8 cellular contexts compared by ENCODE assay signal in the genomic region with DNA sequence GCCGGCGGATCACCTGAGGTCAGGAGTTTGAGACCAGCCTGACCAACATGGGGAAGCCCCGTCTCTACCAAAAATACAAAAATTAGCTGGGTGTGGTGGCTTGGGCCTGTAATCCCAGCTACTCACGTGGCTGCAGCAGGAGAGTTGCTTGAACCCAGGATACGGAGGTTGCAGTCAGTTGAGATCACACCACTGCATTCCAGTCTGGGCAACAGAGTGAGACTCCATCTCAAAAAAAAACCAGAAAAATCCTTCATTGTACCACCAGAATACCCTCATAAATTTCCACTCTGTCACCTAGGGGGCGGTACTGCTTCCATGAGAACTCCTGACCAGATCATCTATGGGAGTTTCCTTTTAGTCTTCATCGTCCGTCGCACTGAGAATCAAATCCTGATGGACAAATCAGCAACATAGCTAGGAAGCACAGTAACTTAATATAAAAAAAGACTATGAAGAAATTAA.
DNase-seq lines count a peak whose midpoint lies in the region; FAIRE-seq and TF ChIP-seq lines count a peak whose summit lies in the region.

No MANE protein-coding gene starts in this region.

- 84% methylated on average over 9 of the region's 9 CpGs; no CpG with 5 or more reads in 1 of the 2 experiments for WGBS in H1 (ENCODE audit: extremely low coverage in 1 of 2, insufficient coverage in 1 of 2, insufficient read length in 1 of 2, insufficient replicate concordance in 2 of 2, low coverage in 1 of 2, low lambda C conversion rate in 2 of 2, missing lambda C conversion rate in 1 of 2), 2 experiments

- H3K4me2 ChIP-seq in H1 (ENCODE audit: insufficient read depth in 1 of 2, low read depth in 2 of 2, low read length in 2 of 2) = no peak overlapping the region

- H4K5ac ChIP-seq in H1 (ENCODE audit: insufficient read length, low read depth, low read length) = no peak overlapping the region

- H3K4ac ChIP-seq in H1 (replicated peaks; ENCODE audit: insufficient read length, low read depth, low read length) = no peak overlapping the region

- peak; percentile 47 for DNase-seq in AG08395 (ENCODE audit: low spot score)
- DNase-seq in GM19239 (ENCODE audit: insufficient read length, low spot score) = no peak
- peak; percentile 19 for DNase-seq in RWPE1 (ENCODE audit: low spot score)
- peak in 1 of 2 experiments; percentile 59 for DNase-seq in H1 (ENCODE audit: low read depth in 1 of 2, low spot score in 2 of 2)
- DNase-seq in vagina (ENCODE audit: extremely low spot score in 2 of 2) = no peak
- DNase-seq in NCI-H1105 treated with DMSO at 0.1 percent for 48 hours (lab: John Stamatoyannopoulos, UW) = no peak
- no peak for DNase-seq in DMS79 (lab: John Stamatoyannopoulos, UW)

- no peak overlapping the region for H2BK12ac ChIP-seq in H1 (ENCODE audit: low read depth, low read length)

- H4K8ac ChIP-seq in H1 (ENCODE audit: extremely low read depth, insufficient read depth, low read length) = no peak overlapping the region

- H3K4me1 ChIP-seq in H1 (replicated peaks in 1 of 4; ENCODE audit: control insufficient read depth in 3 of 4, insufficient read depth in 4 of 4, low read length in 3 of 4) (peaks cover 0 to 4% (median 0%) of the 10 kb centered on the region in 4 experiments; a peak in 1 of 7 replicates), skeletal muscle tissue (ENCODE audit: control insufficient read depth in 3 of 3, insufficient read depth in 3 of 3, low read length in 3 of 3) (peaks cover 8 to 20% (median 18%) of the 10 kb centered on the region in 3 donors), vagina (peaks cover 80% of the 10 kb centered on the region)

- FAIRE-seq in GM19239 (lab: Jason Lieb, UNC) (peak; percentile 90), H1 (lab: Jason Lieb, UNC) (no peak)

- TF ChIP-seq POLR2A in H1 (IDR thresholded peaks at IDR 0.05; ENCODE audit: control extremely low read depth in 1 of 2, low read depth in 2 of 2, low read length in 2 of 2) = no peak
- TF ChIP-seq POLR2A in vagina (IDR thresholded peaks at IDR 0.05) = no peak

- intact Hi-C loops in vagina (cut with DNase I) = no loop called here

- H3K27ac ChIP-seq in RWPE1 = peak overlapping the region; percentile 78
- no peak overlapping the region for H3K27ac ChIP-seq in H1 (ENCODE audit: low read depth, low read length)
- H3K27ac ChIP-seq in skeletal muscle tissue (ENCODE audit: low read depth, low read length) = peak overlapping the region; percentile 37
- no peak overlapping the region for H3K27ac ChIP-seq in vagina

- CTCF ChIA-PET in RWPE1 (lab: Yijun Ruan, JAX) (interaction anchor here (0.7 to 2.0 kb wide), 2 partner anchors 40 to 63 kb away, joined by 6 read pairs; no protein-coding TSS in a partner anchor), H1 (lab: Charles Lee; ENCODE audit: partially characterized antibody) (interaction anchor here (0.6 to 4.5 kb wide), 22 partner anchors 11 to 524 kb away, joined by 3 to 37 read pairs (median 4); no protein-coding TSS in a partner anchor)

- no peak overlapping the region for H2BK15ac ChIP-seq in H1 (ENCODE audit: low read length)

- H2BK5ac ChIP-seq in H1 (ENCODE audit: low read depth, low read length) = no peak overlapping the region

- H2BK120ac ChIP-seq in H1 (replicated peaks; ENCODE audit: low read depth, low read length) = no peak overlapping the region

- H3K18ac ChIP-seq in H1 (ENCODE audit: extremely low read depth, low read length) = no peak overlapping the region

- H4K20me1 ChIP-seq in H1 (replicated peaks in 1 of 2; ENCODE audit: control insufficient read depth in 1 of 2, insufficient read depth in 2 of 2, low read length in 2 of 2) = no peaks in the 10 kb centered on the region

- no peaks in the 10 kb centered on the region for H3K79me2 ChIP-seq in H1 (ENCODE audit: control insufficient read depth in 1 of 2, insufficient read depth in 2 of 2, low read length in 2 of 2)

- H2AFZ ChIP-seq in H1 (ENCODE audit: low read length) = no peak overlapping the region

- no peak overlapping the region for H3K56ac ChIP-seq in H1 (replicated peaks; ENCODE audit: insufficient read length, low read depth, low read length)

- no peak overlapping the region for H4K91ac ChIP-seq in H1 (replicated peaks; ENCODE audit: insufficient read length, low read length)

- no peak overlapping the region for H3K14ac ChIP-seq in H1 (ENCODE audit: insufficient read length)

- POLR2A ChIA-PET in RWPE1 (lab: Yijun Ruan, JAX; ENCODE audit: low non-redundant PET) (no interaction called here), H1 (lab: Charles Lee; ENCODE audit: partially characterized antibody) (no interaction called here)

- no peaks in the 10 kb centered on the region for H3K23me2 ChIP-seq in H1 (ENCODE audit: low read depth, low read length)

- no peak overlapping the region for H3K9ac ChIP-seq in H1 (replicated peaks in 1 of 4; ENCODE audit: extremely low read depth in 1 of 4, low read depth in 3 of 4, low read length in 3 of 4)
- no peak overlapping the region for H3K9ac ChIP-seq in skeletal muscle tissue (ENCODE audit: low read depth in 1 of 3, low read length in 3 of 3)

- H3K4me3 ChIP-seq in H1 (ENCODE audit: extremely low read depth in 1 of 4, insufficient read depth in 2 of 4, low read depth in 3 of 4, low read length in 4 of 4) (no peak overlapping the region), skeletal muscle tissue (ENCODE audit: low read length in 3 of 3) (no peak overlapping the region), vagina (no peak overlapping the region)

- TF ChIP-seq CTCF in RWPE1 (conservative IDR thresholded peaks at IDR 0.05; ENCODE audit: low read depth) (0 out of 2 replicates have a peak, but pooled peaks have one; percentile 13), H1 (IDR thresholded peaks at IDR 0.05; ENCODE audit: control extremely low read depth in 1 of 3, insufficient read depth in 1 of 3, low read depth in 1 of 3, low read length in 3 of 3) (peak in 2 of 3 experiments; percentile 46 to 57; a peak in 3 of 4 replicates), vagina (IDR thresholded peaks at IDR 0.05) (no peak)

- peak; percentile 16 to 31; a peak in 2 of 4 replicates for TF ChIP-seq RAD21 in H1 (IDR thresholded peaks at IDR 0.05 in 1 of 2, conservative IDR thresholded peaks at IDR 0.05 in 1 of 2; ENCODE audit: low read depth in 2 of 2, low read length in 2 of 2)

- no peak for TF ChIP-seq EP300 in H1 (IDR thresholded peaks at IDR 0.05; ENCODE audit: borderline replicate concordance in 1 of 2, low read depth in 2 of 2, low read length in 2 of 2)

- no peak overlapping the region for H2BK20ac ChIP-seq in H1 (ENCODE audit: low read length)

- no peak overlapping the region for H2AK5ac ChIP-seq in H1 (ENCODE audit: low read depth, low read length)

- no peaks in the 10 kb centered on the region for H3K79me1 ChIP-seq in H1 (ENCODE audit: low read depth, low read length)

- H3K9me3 ChIP-seq in H1 (ENCODE audit: insufficient read depth in 2 of 2, low read depth in 1 of 2, low read length in 1 of 2) = no peaks in the 10 kb centered on the region
- H3K9me3 ChIP-seq in skeletal muscle tissue (ENCODE audit: control insufficient read depth in 3 of 3, low read length in 3 of 3) = no peaks in the 10 kb centered on the region
- H3K9me3 ChIP-seq in vagina = no peaks in the 10 kb centered on the region

- H3K36me3 ChIP-seq in H1 (ENCODE audit: control insufficient read depth in 2 of 4, insufficient read depth in 4 of 4, low read length in 3 of 4) = no peaks in the 10 kb centered on the region; a peak in 1 of 8 replicates
- H3K36me3 ChIP-seq in skeletal muscle tissue (ENCODE audit: control insufficient read depth in 3 of 3, insufficient read depth in 3 of 3, low read length in 3 of 3) = peaks cover 0 to 11% (median 8%) of the 10 kb centered on the region in 3 donors
- no peaks in the 10 kb centered on the region for H3K36me3 ChIP-seq in vagina

- H3K23ac ChIP-seq in H1 (ENCODE audit: insufficient read length) = no peak overlapping the region

- H3K27me3 ChIP-seq in H1 (replicated peaks in 1 of 4; ENCODE audit: control insufficient read depth in 3 of 4, extremely low read depth in 1 of 4, insufficient read depth in 3 of 4, low read length in 3 of 4) (no peaks in the 10 kb centered on the region), skeletal muscle tissue (ENCODE audit: control insufficient read depth in 3 of 3, insufficient read depth in 3 of 3, low read length in 3 of 3) (no peaks in the 10 kb centered on the region), vagina (no peaks in the 10 kb centered on the region)

TF ChIP-seq in H1, 55 proteins besides CTCF, POLR2A, EP300 and RAD21:
- TF ChIP-seq KDM1A (IDR thresholded peaks at IDR 0.05; ENCODE audit: borderline replicate concordance, low read length) (no peak), SP2 (IDR thresholded peaks at IDR 0.05; ENCODE audit: low read length) (no peak), CTBP2 (IDR thresholded peaks at IDR 0.05; ENCODE audit: borderline replicate concordance, insufficient read depth, insufficient read length, low read length) (no peak), EZH2 (IDR thresholded peaks at IDR 0.05; ENCODE audit: low read depth, low read length, severe bottlenecking) (no peak), CHD2 (IDR thresholded peaks at IDR 0.05; ENCODE audit: low read length) (no peak), CHD1 (IDR thresholded peaks at IDR 0.05; ENCODE audit: low read depth, low read length) (no peak), GTF2F1 (IDR thresholded peaks at IDR 0.05; ENCODE audit: borderline replicate concordance, low read depth, low read length) (no peak), NRF1 (IDR thresholded peaks at IDR 0.05; ENCODE audit: low read depth, low read length) (no peak), RBBP5 (IDR thresholded peaks at IDR 0.05; ENCODE audit: borderline replicate concordance, low read depth, low read length) (no peak), BRCA1 (IDR thresholded peaks at IDR 0.05; ENCODE audit: low read depth, low read length) (no peak), PHF8 (conservative IDR thresholded peaks at IDR 0.05; ENCODE audit: low read depth, low read length) (no peak), CBX8 (IDR thresholded peaks at IDR 0.05; ENCODE audit: borderline replicate concordance, low read depth, low read length) (no peak), KDM5A (IDR thresholded peaks at IDR 0.05; ENCODE audit: low read length) (no peak)

Comparison
In these comparisons a context has a peak if more than half of its experiments do, and no peak if none do; other contexts are left out.
1. DNase-seq: peak in AG08395 (single experiment) and RWPE1 (single experiment); none in GM19239 (single experiment), vagina (0 of 2), NCI-H1105 treated with DMSO at 0.1 percent for 48 hours (single experiment) and DMS79 (single experiment).
2. H3K27ac ChIP-seq: peak in RWPE1 (single experiment) and skeletal muscle tissue (single experiment); none in H1 (single experiment) and vagina (single experiment).
3. CTCF ChIP-seq: peak in RWPE1 (single experiment) and H1 (2 of 3); none in vagina (0 of 3).